Comparison of ENCODE assay signal across 8 cellular contexts in genomic region chr3:16600771-16601538, GRCh38. TPM values are rescaled to one million over a fixed set of nuclear protein-coding genes. Genes with fewer than 3 reads are reported as not detected.
A peak's percentile ranks its signal among the peaks of the same experiment; 100 is the strongest.
DNase-seq lines count a peak whose midpoint lies in the region; ATAC-seq and TF ChIP-seq lines count a peak whose summit lies in the region.

No MANE protein-coding gene starts in this region.

- 11 to 15% methylated on average over 7 of the region's 7 CpGs for WGBS in lung, 2 donors

- peaks cover 22% of the 10 kb centered on the region for H3K4me1 Mint-ChIP-seq in HFFc6 (ENCODE audit: low read depth)

- H3K27ac Mint-ChIP-seq in HFFc6: no peak overlapping the region

- ATAC-seq in lung (ENCODE audit: insufficient read depth, low FRiP score): no peak
- no peak for ATAC-seq in GM19395 (IDR thresholded peaks at IDR 0.05; ENCODE audit: unreplicated experiment)

- H3K4me3 ChIP-seq in lung: no peak overlapping the region

- DNase-seq in CMK (ENCODE audit: low read depth): peak; percentile 40
- peak; percentile 59 for DNase-seq in HFFc6
- DNase-seq in NCI-H524 treated with DMSO at 0.1 percent for 48 hours (lab: John Stamatoyannopoulos, UW): peak; percentile 10
- peak; percentile 85 to 87 for DNase-seq in activated CD4-positive, alpha-beta T cell treated with anti-CD3 and anti-CD28 coated beads, Interleukin-2, amount 50 U/mL, for 48 hours
- DNase-seq in ecto neural progenitor cell (ENCODE audit: low spot score): peak; percentile 64
- DNase-seq in lung (ENCODE audit: low spot score): peak; percentile 72
- peak; percentile 83 for DNase-seq in stimulated activated CD8-positive, alpha-beta memory T cell treated with anti-CD3 and anti-CD28 coated beads, Interleukin-12 subunit alpha, Interleukin-12 subunit beta, amount 100 ng/mL, for 1 hour (ENCODE audit: low read depth)

- no peaks in the 10 kb centered on the region for H3K36me3 ChIP-seq in lung (ENCODE audit: control insufficient read depth in 2 of 2, insufficient read depth in 2 of 2, low read length in 2 of 2)

- no peaks in the 10 kb centered on the region for H3K36me3 Mint-ChIP-seq in HFFc6 (ENCODE audit: low read depth)

- no peaks in the 10 kb centered on the region for H3K9me3 ChIP-seq in lung (ENCODE audit: control insufficient read depth in 2 of 2, insufficient read depth in 1 of 2, low read length in 1 of 2)

- no peaks in the 10 kb centered on the region for H3K4me1 ChIP-seq in lung (ENCODE audit: control insufficient read depth in 2 of 2, insufficient read depth in 2 of 2, low read length in 2 of 2)

- H3K27ac ChIP-seq in lung (ENCODE audit: low read depth in 1 of 2, low read length in 1 of 2): no peak overlapping the region

- peak overlapping the region; percentile 65 for H3K4me3 Mint-ChIP-seq in HFFc6

- no peaks in the 10 kb centered on the region for H3K27me3 ChIP-seq in lung (ENCODE audit: control insufficient read depth, insufficient read depth)

- H3K27me3 Mint-ChIP-seq in HFFc6 (ENCODE audit: insufficient read depth): no peaks in the 10 kb centered on the region

- H3K9me3 Mint-ChIP-seq in HFFc6: no peaks in the 10 kb centered on the region

- TF ChIP-seq CTCF in HFFc6 (IDR thresholded peaks at IDR 0.05) (peak; percentile 97), lung (IDR thresholded peaks at IDR 0.05; ENCODE audit: control extremely low read depth, extremely low read depth) (peak; percentile 76)

RNA-seq across cellular contexts. Expression of gene DAZL, which starts 4.3 kb away (rescaled TPM):
- not detected for total RNA-seq in HFFc6 (2021; fragmentation: NEBNext Ultra II Directional; extraction: Animal tissue kit (Norgen Biotek cat#: 25700))
- total RNA-seq in lung: under 1 TPM in 1 of 2 donors, not detected in 1; 0.09 TPM
- polyA plus RNA-seq in lung: not detected

Comparison
In these comparisons a context has a peak if more than half of its experiments do, and no peak if none do; other contexts are left out.
1. DNase-seq: peak in every context shown above with its lines; median percentile 86 in activated CD4-positive, alpha-beta T cell treated with anti-CD3 and anti-CD28 coated beads, Interleukin-2, amount 50 U/mL, for 48 hours; 83 in stimulated activated CD8-positive, alpha-beta memory T cell treated with anti-CD3 and anti-CD28 coated beads, Interleukin-12 subunit alpha, Interleukin-12 subunit beta, amount 100 ng/mL, for 1 hour; 72 in lung; 64 in ecto neural progenitor cell; 59 in HFFc6; 40 in CMK; 10 in NCI-H524 treated with DMSO at 0.1 percent for 48 hours.